ENCODE assay signal across 24 cellular contexts in the genomic region with DNA sequence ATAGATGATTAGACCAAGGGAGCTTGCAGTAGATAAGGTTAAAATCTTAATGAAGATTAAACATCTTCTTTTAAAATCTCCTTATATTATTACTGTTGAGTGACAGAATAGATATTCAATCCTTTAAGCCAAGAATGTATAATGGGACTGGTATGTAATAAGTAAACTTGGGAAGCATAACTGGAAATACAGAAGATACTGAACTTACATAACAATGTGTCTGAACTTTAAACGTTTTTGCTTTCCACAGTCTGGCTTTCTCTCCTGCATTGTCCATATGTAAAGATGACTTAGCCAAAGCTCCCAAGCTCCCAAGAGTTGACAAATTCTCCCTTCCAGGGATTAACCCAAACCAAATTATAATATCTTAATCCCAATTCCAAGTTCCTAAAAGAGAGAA.
DNase-seq lines count a peak whose midpoint lies in the region; ATAC-seq and TF ChIP-seq lines count a peak whose summit lies in the region.
"Had no signal": no experiment of that assay in that cellular context is flagged by ENCODE, and none has a peak within 500 bp of the region (broad histone marks: within the 10 kb centered on the region; RNA-seq: fewer than 3 reads in every experiment).

No MANE protein-coding gene starts in this region.

- no peak overlapping the region for H3K4me3 ChIP-seq in mammary epithelial cell (replicated peaks in 1 of 3; ENCODE audit: insufficient read depth in 1 of 3, low read depth in 2 of 3, low read length in 3 of 3)
- H3K4me3 ChIP-seq in brain microvascular endothelial cell (ENCODE audit: low read depth, low read length), result no peak overlapping the region
- H3K4me3 ChIP-seq: thyroid gland had no signal

- CTCF ChIA-PET in mammary epithelial cell (lab: Charles Lee; ENCODE audit: low non-redundant PET) (no interaction called here), MCF 10A (lab: Yijun Ruan, JAX) (interaction anchor here (0.6 kb wide), 1 partner anchor 22 kb away, joined by 3 read pairs; no protein-coding TSS in a partner anchor)

- TF ChIP-seq CTCF in mammary epithelial cell (conservative IDR thresholded peaks at IDR 0.05 in 1 of 2, IDR thresholded peaks at IDR 0.05 in 1 of 2; ENCODE audit: extremely low read depth in 1 of 2, insufficient read depth in 1 of 2, low read depth in 1 of 2, low read length in 2 of 2) (no peak), MCF 10A (IDR thresholded peaks at IDR 0.05; ENCODE audit: unreplicated experiment) (no peak), brain microvascular endothelial cell (IDR thresholded peaks at IDR 0.05; ENCODE audit: low read depth, low read length, missing control alignments) (no peak), foreskin keratinocyte (conservative IDR thresholded peaks at IDR 0.05) (no peak)

- H2AFZ ChIP-seq in mammary epithelial cell (ENCODE audit: low read depth, low read length), result no peak overlapping the region

- DNase-seq in mammary epithelial cell (peak; percentile 6), MCF 10A (ENCODE audit: unreplicated experiment) (no peak), brain microvascular endothelial cell (no peak), foreskin keratinocyte (peak; percentile 17 to 39), left cardiac atrium (no peak)
- DNase-seq: 8988T; activated B cell treated with CpG ODN at 0.5 μM for 24 hours; activated CD4-positive, alpha-beta T cell treated with anti-CD3 and anti-CD28 coated beads, Interleukin-2, amount 50 U/mL, for 4 hours; activated effector memory CD4-positive, alpha-beta T cell treated with Interleukin-2 at 50 U/mL for 16 hours; activated naive CD8-positive, alpha-beta T cell treated with anti-CD3 and anti-CD28 coated beads, Interleukin-2, amount 10 ng/mL, durations not matched to agents 7 days and 5 days; CD8-positive, alpha-beta memory T cell; GF-D8; islet precursor cell; NCI-H2081 treated with DMSO at 0.1 percent for 48 hours; NCI-H446; NK-92 treated with Interleukin-12 subunit alpha and Interleukin-12 subunit beta, amount 100 ng/mL, for 24 hours; stimulated activated CD4-positive, alpha-beta T cell treated with anti-CD3 and anti-CD28 coated beads, Interleukin-12 subunit alpha, Interleukin-12 subunit beta, amount 100 ng/mL, for 4 hours; T1000; thyroid gland had no signal

- POLR2A ChIA-PET in MCF 10A (lab: Yijun Ruan, JAX), result interaction anchor here (0.6 kb wide), 1 partner anchor 45 kb away, joined by 4 read pairs; no protein-coding TSS in a partner anchor

- no peak overlapping the region for H3K4me3 Mint-ChIP-seq in MCF 10A (ENCODE audit: unreplicated experiment)
- H3K4me3 Mint-ChIP-seq: activated B cell treated with CpG ODN at 0.5 μM for 24 hours; activated naive CD8-positive, alpha-beta T cell treated with anti-CD3 and anti-CD28 coated beads, Interleukin-2, amount 10 ng/mL, durations not matched to agents 7 days and 5 days; CD8-positive, alpha-beta memory T cell; stimulated activated naive CD8-positive, alpha-beta T cell treated with anti-CD3 and anti-CD28 coated beads, Interleukin-15, Interleukin-2, amounts not matched to agents 100 ng/mL and 50 ng/mL, for 24 hours had no signal

- ATAC-seq in foreskin keratinocyte (no peak), left cardiac atrium (no peak), esophagus mucosa (no peak), GM18517 (IDR thresholded peaks at IDR 0.05; ENCODE audit: unreplicated experiment) (no peak), GM21390 (IDR thresholded peaks at IDR 0.05; ENCODE audit: unreplicated experiment) (no peak)

- no peaks in the 10 kb centered on the region for H3K9me3 ChIP-seq in mammary epithelial cell (replicated peaks; ENCODE audit: insufficient read depth, low read length)
- H3K9me3 ChIP-seq: thyroid gland had no signal

- dilution Hi-C loops in mammary epithelial cell (cut with HindIII; ENCODE audit: low sequenced_read_pairs), result no loop called here

- no peak overlapping the region for H3K27ac Mint-ChIP-seq in MCF 10A (ENCODE audit: low read depth, unreplicated experiment)
- H3K27ac Mint-ChIP-seq: activated B cell treated with CpG ODN at 0.5 μM for 24 hours; activated naive CD8-positive, alpha-beta T cell treated with anti-CD3 and anti-CD28 coated beads, Interleukin-2, amount 10 ng/mL, durations not matched to agents 7 days and 5 days; CD8-positive, alpha-beta memory T cell had no signal

- peaks cover 6% of the 10 kb centered on the region for H3K4me1 Mint-ChIP-seq in MCF 10A (ENCODE audit: insufficient read depth, unreplicated experiment)
- H3K4me1 Mint-ChIP-seq: activated B cell treated with CpG ODN at 0.5 μM for 24 hours; activated naive CD8-positive, alpha-beta T cell treated with anti-CD3 and anti-CD28 coated beads, Interleukin-2, amount 10 ng/mL, durations not matched to agents 7 days and 5 days; CD8-positive, alpha-beta memory T cell had no signal

- BruUV-seq in mammary epithelial cell (replicated peaks; lab: Mats Ljungman, UMichigan) (no TSS peak), MCF 10A (replicated peaks; lab: Mats Ljungman, UMichigan) (no TSS peak)

- H3K36me3 ChIP-seq in mammary epithelial cell (ENCODE audit: insufficient read depth, low read length) (no peaks in the 10 kb centered on the region), brain microvascular endothelial cell (replicated peaks) (no peaks in the 10 kb centered on the region)
- H3K36me3 ChIP-seq: thyroid gland had no signal

- H3K27ac ChIP-seq in mammary epithelial cell (ENCODE audit: insufficient read depth, low read depth, low read length), result peak overlapping the region; percentile 3
- peak overlapping the region; percentile 20 for H3K27ac ChIP-seq in brain microvascular endothelial cell
- peak overlapping the region; percentile 63 for H3K27ac ChIP-seq in foreskin keratinocyte
- H3K27ac ChIP-seq: thyroid gland had no signal

- H4K20me1 ChIP-seq in mammary epithelial cell (ENCODE audit: insufficient read depth, low read length), result no peaks in the 10 kb centered on the region

- no peak overlapping the region for H3K9ac ChIP-seq in mammary epithelial cell (ENCODE audit: insufficient read depth, low read length)

- H3K4me1 ChIP-seq in mammary epithelial cell (ENCODE audit: insufficient read depth, low read length) (peaks cover 11% of the 10 kb centered on the region), foreskin keratinocyte (peaks cover 6% of the 10 kb centered on the region)
- H3K4me1 ChIP-seq: thyroid gland had no signal

- H3K27me3 ChIP-seq in mammary epithelial cell (ENCODE audit: insufficient read depth, low read length) (no peaks in the 10 kb centered on the region), brain microvascular endothelial cell (replicated peaks) (no peaks in the 10 kb centered on the region), foreskin keratinocyte (no peaks in the 10 kb centered on the region)
- H3K27me3 ChIP-seq: thyroid gland had no signal

- intact Hi-C loops in mammary epithelial cell (cut with micrococcal nuclease), result loop anchor here (5.0 kb wide), 1 partner anchor 550 kb away; the partner anchor contains the start of gene ING3
- intact Hi-C loops in MCF 10A (cut with micrococcal nuclease), result no loop called here
- intact Hi-C loops in left cardiac atrium (cut with DNase I), result no loop called here

- H3K9me3 Mint-ChIP-seq in MCF 10A (ENCODE audit: unreplicated experiment), result no peaks in the 10 kb centered on the region
- H3K9me3 Mint-ChIP-seq: activated B cell treated with CpG ODN at 0.5 μM for 24 hours; activated naive CD8-positive, alpha-beta T cell treated with anti-CD3 and anti-CD28 coated beads, Interleukin-2, amount 10 ng/mL, durations not matched to agents 7 days and 5 days; brain; stimulated activated naive CD8-positive, alpha-beta T cell treated with anti-CD3 and anti-CD28 coated beads, Interleukin-15, Interleukin-2, amounts not matched to agents 100 ng/mL and 50 ng/mL, for 24 hours had no signal

- H3K4me2 ChIP-seq in mammary epithelial cell (ENCODE audit: insufficient read depth, low read depth, low read length), result peak overlapping the region; percentile 54

- 25% methylated on average over 1 of the region's 1 CpG for WGBS in mammary epithelial cell (ENCODE audit: low coverage, missing lambda C conversion rate)

- in situ Hi-C loops in mammary epithelial cell (cut with MboI; ENCODE audit: low sequenced_read_pairs in 2 of 2) (no loop called here), brain microvascular endothelial cell (cut with HindIII; ENCODE audit: low pct_ligation_motif_present, low sequenced_read_pairs) (no loop called here)

- H3K27me3 Mint-ChIP-seq in MCF 10A (ENCODE audit: insufficient read depth, unreplicated experiment), result peaks cover 4% of the 10 kb centered on the region
- H3K27me3 Mint-ChIP-seq: activated B cell treated with CpG ODN at 0.5 μM for 24 hours; activated naive CD8-positive, alpha-beta T cell treated with anti-CD3 and anti-CD28 coated beads, Interleukin-2, amount 10 ng/mL, durations not matched to agents 7 days and 5 days; brain; CD8-positive, alpha-beta memory T cell; stimulated activated naive CD8-positive, alpha-beta T cell treated with anti-CD3 and anti-CD28 coated beads, Interleukin-15, Interleukin-2, amounts not matched to agents 100 ng/mL and 50 ng/mL, for 24 hours had no signal

- no peaks in the 10 kb centered on the region for H3K79me2 ChIP-seq in mammary epithelial cell (ENCODE audit: insufficient read depth, low read length)

- H3K36me3 Mint-ChIP-seq in MCF 10A (ENCODE audit: insufficient read depth, unreplicated experiment), result no peaks in the 10 kb centered on the region
- H3K36me3 Mint-ChIP-seq: activated naive CD8-positive, alpha-beta T cell treated with anti-CD3 and anti-CD28 coated beads, Interleukin-2, amount 10 ng/mL, durations not matched to agents 7 days and 5 days; brain; CD8-positive, alpha-beta memory T cell had no signal

Comparison
In these comparisons a context has a peak if more than half of its experiments do, and no peak if none do; other contexts are left out.
1. DNase-seq: peak in mammary epithelial cell (single experiment) and foreskin keratinocyte (2 of 2); none in MCF 10A (single experiment), brain microvascular endothelial cell (single experiment) and left cardiac atrium (single experiment).
2. H3K27ac ChIP-seq: peak in every context shown above with its lines; median percentile 63 in foreskin keratinocyte; 20 in brain microvascular endothelial cell; 3 in mammary epithelial cell.